Comparison of ENCODE assay signal across 7 cellular contexts in the genomic region with DNA sequence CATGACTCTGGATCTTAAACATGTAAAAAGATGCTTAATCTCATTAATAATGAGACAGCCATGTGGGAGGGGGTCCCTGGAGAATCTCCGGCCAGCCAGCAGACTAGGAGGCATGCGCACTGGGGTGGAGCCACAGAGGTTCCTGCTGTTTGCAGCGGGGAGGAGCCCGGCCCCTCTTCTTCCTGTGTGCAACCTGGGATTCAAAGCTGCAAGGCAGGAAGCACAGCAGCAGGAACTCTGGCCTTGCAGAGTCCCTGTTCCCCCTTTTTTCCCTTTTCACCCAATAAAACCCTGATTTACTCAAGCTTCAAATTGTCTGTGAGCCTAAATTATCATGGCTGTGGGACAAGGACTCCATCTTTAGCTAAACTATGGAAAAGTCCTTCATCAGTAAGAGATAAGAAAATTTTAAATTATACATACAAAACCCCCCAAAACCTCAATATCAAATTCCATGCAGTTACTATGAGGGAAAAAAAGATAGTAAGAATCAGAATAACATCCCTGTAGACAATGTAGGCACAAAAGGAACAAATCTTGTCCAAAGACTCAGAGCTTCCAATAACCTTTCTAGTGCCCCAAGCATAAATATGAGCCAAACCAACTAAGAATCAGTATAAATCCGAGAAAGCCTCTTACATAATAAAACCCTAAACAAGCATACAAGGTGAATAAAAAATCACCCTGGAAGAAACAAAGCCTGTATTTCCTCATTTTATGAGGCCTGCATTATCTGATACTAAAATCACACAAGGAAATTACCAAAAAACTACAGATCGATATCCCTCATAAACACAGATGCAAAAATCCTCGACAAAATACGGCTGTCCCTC. TPM values are rescaled to one million over a fixed set of nuclear protein-coding genes. Genes with fewer than 3 reads are reported as not detected.
DNase-seq lines count a peak whose midpoint lies in the region; ATAC-seq and TF ChIP-seq lines count a peak whose summit lies in the region.

No MANE protein-coding gene starts in this region.

- H3K4me1 ChIP-seq in RWPE2 (ENCODE audit: insufficient read depth, poor library complexity, severe bottlenecking) (peaks cover 7% of the 10 kb centered on the region), mesodermal cell (ENCODE audit: control insufficient read depth, insufficient read depth, low read length, poor library complexity, severe bottlenecking) (peaks cover 7% of the 10 kb centered on the region), transverse colon (peaks cover 3 to 16% (median 8%) of the 10 kb centered on the region in 4 donors)

- H3K36me3 ChIP-seq in RWPE2 (ENCODE audit: low read depth) (no peaks in the 10 kb centered on the region; the same call in 1 of the 2 replicates), mesodermal cell (ENCODE audit: control insufficient read depth, insufficient read depth, low read length) (no peaks in the 10 kb centered on the region), transverse colon (no peaks in the 10 kb centered on the region)

- ATAC-seq in GM18907 (IDR thresholded peaks at IDR 0.05; ENCODE audit: unreplicated experiment) = peak; percentile 84
- ATAC-seq in HG02973 (IDR thresholded peaks at IDR 0.05; ENCODE audit: unreplicated experiment) = peak; percentile 59
- peak; percentile 91 for ATAC-seq in RWPE2 (ENCODE audit: low read depth)

- intact Hi-C loops in transverse colon (cut with DNase I; ENCODE audit: low total_unique reads) = no loop called here

- WGBS in mesodermal cell (ENCODE audit: insufficient coverage in 2 of 2), 2 experiments = 24 to 54% methylated on average over 5 to 7 of the region's 8 CpGs
- WGBS in transverse colon (ENCODE audit: low coverage in 1 of 2), 2 donors = 27 to 31% methylated on average over 4 to 8 of the region's 8 CpGs

- TF ChIP-seq POLR2A in transverse colon (IDR thresholded peaks at IDR 0.05) = peak; percentile 33

- no peaks in the 10 kb centered on the region for H3K27me3 ChIP-seq in RWPE2 (ENCODE audit: insufficient read depth, poor library complexity, severe bottlenecking)
- no peaks in the 10 kb centered on the region for H3K27me3 ChIP-seq in transverse colon

- H3K4me3 ChIP-seq in RWPE2 (ENCODE audit: severe bottlenecking) (no peak overlapping the region), mesodermal cell (ENCODE audit: extremely low read depth, insufficient read depth, low read length, poor library complexity, severe bottlenecking) (no peak overlapping the region), transverse colon (peak overlapping the region in 1 of 4 donors; percentile 32)

- H3K27ac ChIP-seq in RWPE2 (ENCODE audit: poor library complexity, severe bottlenecking) (peak overlapping the region; percentile 36), mesodermal cell (ENCODE audit: low read depth, low read length, severe bottlenecking) (peak overlapping the region; percentile 64), transverse colon (peak overlapping the region; percentile 46 to 75 (median 70))

- no peak for TF ChIP-seq CTCF in RWPE2 (IDR thresholded peaks at IDR 0.05; ENCODE audit: poor library complexity, severe bottlenecking)
- TF ChIP-seq CTCF in transverse colon (IDR thresholded peaks at IDR 0.05) = no peak

- peak; percentile 72 for DNase-seq in RWPE2 (ENCODE audit: low spot score)
- peak; percentile 3 for DNase-seq in effector CD8-positive, alpha-beta T cell (lab: John Stamatoyannopoulos, UW)
- DNase-seq in transverse colon = peak; percentile 82
- DNase-seq in effector CD4-positive, alpha-beta T cell = no peak

- no peaks in the 10 kb centered on the region for H3K9me3 ChIP-seq in RWPE2 (ENCODE audit: severe bottlenecking)
- no peaks in the 10 kb centered on the region for H3K9me3 ChIP-seq in mesodermal cell (ENCODE audit: control insufficient read depth, low read length)
- H3K9me3 ChIP-seq in transverse colon = no peaks in the 10 kb centered on the region

- in situ Hi-C loops in transverse colon (cut with MboI; ENCODE audit: low pct_ligation_motif_present in 1 of 4, low pct_unique_long_range_greater_than_20kb in 1 of 4, low sequenced_read_pairs in 3 of 4) = no loop called here

- TF ChIP-seq EP300 in transverse colon (IDR thresholded peaks at IDR 0.05; ENCODE audit: low read depth) = no peak

RNA-seq across cellular contexts. Expression of a gene that starts 12.1 kb away (rescaled TPM):
- 80.9 TPM for polyA plus RNA-seq in mesodermal cell (2013, experiment 1 of 2)
- 83.0 TPM for polyA plus RNA-seq in mesodermal cell (2013, experiment 2 of 2)
- 100 to 1,000 TPM in 3 of 4 donors, 10 to 100 TPM in 1; 51.2 to 318 (median 145) TPM for total RNA-seq in transverse colon

RNA-seq across cellular contexts. Expression of a gene that starts 43.3 kb away (rescaled TPM):
- polyA plus RNA-seq in mesodermal cell (2013, experiment 1 of 2) = 21.7 TPM
- 19.4 TPM for polyA plus RNA-seq in mesodermal cell (2013, experiment 2 of 2)
- 10 to 100 TPM; 16.5 to 96.7 (median 49.2) TPM for total RNA-seq in transverse colon
